1 cellular context compared by ENCODE assay signal in genomic region chr18:62460851-62461300, GRCh38.
A peak's percentile ranks its signal among the peaks of the same experiment; 100 is the strongest.
TF ChIP-seq lines count a peak whose summit lies in the region.

No MANE protein-coding gene starts in this region.

TF ChIP-seq in HepG2, 621 proteins besides CTCF, POLR2A, EP300 and RAD21 (continued from another document and continues in another):
- TF ChIP-seq ZNF275 (CRISPR knock-in tag; IDR thresholded peaks at IDR 0.05; ENCODE audit: borderline replicate concordance) (no peak), EHMT2 (IDR thresholded peaks at IDR 0.05; ENCODE audit: borderline replicate concordance, low read depth, low read length) (peak; percentile 34; the same call in 1 of the 2 replicates), TCF12 (IDR thresholded peaks at IDR 0.05) (no peak), TCF12 (CRISPR knock-in tag; IDR thresholded peaks at IDR 0.05) (no peak), ZNF260 (CRISPR knock-in tag; IDR thresholded peaks at IDR 0.05; ENCODE audit: borderline replicate concordance, low read depth) (no peak), ZNF432 (CRISPR knock-in tag; IDR thresholded peaks at IDR 0.05; ENCODE audit: borderline replicate concordance) (no peak), ZNF513 (CRISPR knock-in tag; conservative IDR thresholded peaks at IDR 0.05) (no peak), SYNCRIP (IDR thresholded peaks at IDR 0.05; ENCODE audit: insufficient read depth, low read depth, low read length) (no peak), ZNF136 (CRISPR knock-in tag; IDR thresholded peaks at IDR 0.05; ENCODE audit: low read depth) (no peak), ZBTB1 (CRISPR knock-in tag; IDR thresholded peaks at IDR 0.05; ENCODE audit: borderline replicate concordance) (no peak), ZBTB20 (CRISPR knock-in tag; IDR thresholded peaks at IDR 0.05; ENCODE audit: borderline replicate concordance, low read depth) (peak; percentile 63; the same call in 1 of the 2 replicates), RBAK (CRISPR knock-in tag; IDR thresholded peaks at IDR 0.05) (no peak), ISX (CRISPR knock-in tag; conservative IDR thresholded peaks at IDR 0.05) (no peak), TBP (CRISPR knock-in tag; IDR thresholded peaks at IDR 0.05) (no peak), IRF2 (CRISPR knock-in tag; IDR thresholded peaks at IDR 0.05) (peak; percentile 86), ZNF800 (CRISPR knock-in tag; IDR thresholded peaks at IDR 0.05) (peak; percentile 46; the same call in 1 of the 2 replicates), KAT8 (CRISPR knock-in tag; IDR thresholded peaks at IDR 0.05) (peak; percentile 87), TFE3 (CRISPR knock-in tag; IDR thresholded peaks at IDR 0.05) (peak; percentile 83; the same call in 1 of the 2 replicates), RFXAP (CRISPR knock-in tag; IDR thresholded peaks at IDR 0.05; ENCODE audit: borderline replicate concordance) (peak; percentile 65; the same call in 1 of the 2 replicates), ZBTB26 (CRISPR knock-in tag; IDR thresholded peaks at IDR 0.05; ENCODE audit: borderline replicate concordance) (no peak), HNRNPK (IDR thresholded peaks at IDR 0.05; ENCODE audit: low read depth, low read length, poor library complexity, severe bottlenecking) (no peak), ZNF318 (CRISPR knock-in tag; IDR thresholded peaks at IDR 0.05) (no peak), NFE2L2 (IDR thresholded peaks at IDR 0.05; ENCODE audit: low read length) (peak; percentile 90), ZNF280D (CRISPR knock-in tag; IDR thresholded peaks at IDR 0.05) (no peak), CEBPZ (IDR thresholded peaks at IDR 0.05; ENCODE audit: low read length) (no peak), PHF20 (CRISPR knock-in tag; IDR thresholded peaks at IDR 0.05) (no peak), GZF1 (CRISPR knock-in tag; IDR thresholded peaks at IDR 0.05) (no peak), ZSCAN12 (CRISPR knock-in tag; IDR thresholded peaks at IDR 0.05) (no peak), ZFP36 (IDR thresholded peaks at IDR 0.05; ENCODE audit: borderline replicate concordance, low read depth, low read length, partially characterized antibody) (no peak), U2AF1 (optimal IDR thresholded peaks at IDR 0.05; ENCODE audit: low read depth, low read length) (no peak), GMEB2 (CRISPR knock-in tag; IDR thresholded peaks at IDR 0.05; ENCODE audit: low read depth) (no peak)
